Comparison of ENCODE assay signal across 9 cellular contexts in genomic region chr12:82326905-82327503, GRCh38. TPM values are rescaled to one million over a fixed set of nuclear protein-coding genes. Genes with fewer than 3 reads are reported as not detected.
DNase-seq lines count a peak whose midpoint lies in the region; ATAC-seq and TF ChIP-seq lines count a peak whose summit lies in the region.
"Had no signal": no experiment of that assay in that cellular context is flagged by ENCODE, and none has a peak within 500 bp of the region (broad histone marks: within the 10 kb centered on the region; RNA-seq: fewer than 3 reads in every experiment).

No MANE protein-coding gene starts in this region.

- no peaks in the 10 kb centered on the region for H3K4me1 ChIP-seq in Caco-2

- H3K27me3 Mint-ChIP-seq in Caco-2 (ENCODE audit: insufficient read depth, unreplicated experiment) (no peaks in the 10 kb centered on the region), brain (peaks cover 4% of the 10 kb centered on the region), mesothelial cell of epicardium (ENCODE audit: low read depth) (peaks cover 6% of the 10 kb centered on the region)

- DNase-seq in Caco-2 (no peak), NCI-H2081 treated with DMSO at 0.1 percent for 48 hours (lab: John Stamatoyannopoulos, UW) (peak; percentile 58), mesothelial cell of epicardium (ENCODE audit: low spot score in 2 of 2, unreplicated experiment in 2 of 2) (no peak), NCI-H226 (no peak)
- DNase-seq in activated CD4-positive, alpha-beta T cell treated with anti-CD3 and anti-CD28 coated beads for 1 hour: no peak

- no peaks in the 10 kb centered on the region for H3K27me3 ChIP-seq in Caco-2 (replicated peaks; ENCODE audit: control insufficient read depth, insufficient read depth, low read length)

- TF ChIP-seq CTCF in Caco-2 (IDR thresholded peaks at IDR 0.05; ENCODE audit: insufficient read depth in 1 of 2, low read depth in 1 of 2, low read length in 1 of 2, severe bottlenecking in 1 of 2, unreplicated experiment in 1 of 2): peak; percentile 45 to 63
- peak; percentile 75 to 79 for TF ChIP-seq CTCF in brain (conservative IDR thresholded peaks at IDR 0.05)
- TF ChIP-seq CTCF in mesothelial cell of epicardium (IDR thresholded peaks at IDR 0.05; ENCODE audit: unreplicated experiment): peak; percentile 74

- H3K4me3 ChIP-seq in Caco-2 (ENCODE audit: low read depth, low read length): no peak overlapping the region
- H3K4me3 ChIP-seq: lung had no signal

- ATAC-seq in GM21723 (IDR thresholded peaks at IDR 0.05; ENCODE audit: unreplicated experiment) (peak; percentile 62), HG02678 (IDR thresholded peaks at IDR 0.05; ENCODE audit: unreplicated experiment) (no peak)

- H3K36me3 Mint-ChIP-seq in Caco-2 (ENCODE audit: insufficient read depth, unreplicated experiment): no peaks in the 10 kb centered on the region
- H3K36me3 Mint-ChIP-seq in brain: no peaks in the 10 kb centered on the region
- H3K36me3 Mint-ChIP-seq in mesothelial cell of epicardium: no peaks in the 10 kb centered on the region

- POLR2A ChIA-PET in Caco-2 (lab: Charles Lee): no interaction called here

- no peak overlapping the region for H3K27ac Mint-ChIP-seq in Caco-2 (ENCODE audit: unreplicated experiment)
- H3K27ac Mint-ChIP-seq in brain: no peak overlapping the region
- H3K27ac Mint-ChIP-seq in mesothelial cell of epicardium: no peak overlapping the region

- no peaks in the 10 kb centered on the region for H3K36me3 ChIP-seq in Caco-2 (ENCODE audit: control insufficient read depth, insufficient read depth, low read length)

- BruUV-seq in Caco-2 (replicated peaks; lab: Mats Ljungman, UMichigan): no TSS peak

- intact Hi-C loops in Caco-2 (cut with micrococcal nuclease; ENCODE audit: unreplicated experiment): loop anchor here (1.0 to 10.0 kb wide), 3 partner anchors 312 to 683 kb away; no protein-coding TSS in a partner anchor

- no peak overlapping the region for H3K4me3 Mint-ChIP-seq in Caco-2 (ENCODE audit: unreplicated experiment)
- H3K4me3 Mint-ChIP-seq in brain: no peak overlapping the region
- H3K4me3 Mint-ChIP-seq in mesothelial cell of epicardium: no peak overlapping the region

- CTCF ChIA-PET in Caco-2 (lab: Charles Lee): no interaction called here

- H3K9me3 Mint-ChIP-seq in Caco-2 (ENCODE audit: unreplicated experiment): no peaks in the 10 kb centered on the region
- no peaks in the 10 kb centered on the region for H3K9me3 Mint-ChIP-seq in brain
- H3K9me3 Mint-ChIP-seq in mesothelial cell of epicardium: no peaks in the 10 kb centered on the region

- H3K9me3 ChIP-seq in Caco-2: no peaks in the 10 kb centered on the region

- H3K4me1 Mint-ChIP-seq in Caco-2 (ENCODE audit: low read depth, unreplicated experiment) (no peaks in the 10 kb centered on the region), brain (peaks cover 20% of the 10 kb centered on the region), mesothelial cell of epicardium (no peaks in the 10 kb centered on the region)

RNA-seq across cellular contexts. Expression of gene CCDC59, which starts 31.2 kb away (rescaled TPM):
- total RNA-seq in Caco-2 (2022): 57.0 and 58.5 TPM in 2 replicates
- polyA plus RNA-seq in brain (ENCODE audit: insufficient read depth, low read depth, low replicate concordance): 14.8 TPM
- 43.7 to 48.9 TPM (median 47.9 TPM) in 3 replicates for total RNA-seq in mesothelial cell of epicardium

RNA-seq across cellular contexts. Expression of gene METTL25, which starts 31.3 kb away (rescaled TPM):
- 8.0 and 8.4 TPM in 2 replicates for total RNA-seq in Caco-2 (2022)
- 1.7 TPM for polyA plus RNA-seq in brain (ENCODE audit: insufficient read depth, low read depth, low replicate concordance)
- 10.4 to 11.9 TPM (median 10.5 TPM) in 3 replicates for total RNA-seq in mesothelial cell of epicardium
